8 cellular contexts compared by ENCODE assay signal in the genomic region with DNA sequence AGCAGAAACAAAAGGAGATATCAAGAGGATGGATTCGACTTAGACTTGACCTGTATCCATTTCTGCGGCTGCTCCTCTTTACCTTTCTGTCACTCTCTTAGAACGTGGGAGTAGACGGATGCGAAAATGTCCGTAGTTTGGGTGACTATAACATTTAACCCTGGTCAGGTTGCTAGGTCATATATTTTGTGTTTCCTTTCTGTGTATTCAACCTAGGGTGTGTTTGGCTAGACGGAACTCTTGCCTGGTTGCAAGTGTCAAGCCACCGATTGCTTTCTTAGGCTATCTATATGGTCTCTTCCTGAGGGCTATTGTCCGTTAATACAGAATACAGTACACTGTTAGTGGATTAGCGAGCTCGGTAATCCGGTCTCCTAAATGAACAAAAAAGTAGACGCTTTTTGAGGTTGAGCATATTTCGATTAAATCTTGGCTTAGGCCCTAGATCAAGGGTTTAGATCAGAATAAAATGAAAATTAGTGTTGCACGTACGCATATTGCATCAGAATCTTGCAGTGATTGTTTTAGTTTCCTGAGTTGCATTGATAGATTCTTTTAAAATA. TPM values are rescaled to one million over a fixed set of nuclear protein-coding genes. Genes with fewer than 3 reads are reported as not detected.
A peak's percentile ranks its signal among the peaks of the same experiment; 100 is the strongest.
DNase-seq lines count a peak whose midpoint lies in the region; ATAC-seq and TF ChIP-seq lines count a peak whose summit lies in the region.

No MANE protein-coding gene starts in this region.

- peaks cover 29% of the 10 kb centered on the region for H3K36me3 Mint-ChIP-seq in activated CD8-positive, alpha-beta T cell treated with anti-CD3 and anti-CD28 coated beads for 36 hours (ENCODE audit: low read depth)
- H3K36me3 Mint-ChIP-seq in stimulated activated memory B cell treated with anti-CD40 and anti-IgM and Interleukin-4, amounts not matched to agents 10 μg/mL and 1 μg/mL and 100 μg/mL, for 72 hours, result peaks cover 20% of the 10 kb centered on the region

- H3K27ac Mint-ChIP-seq in activated CD8-positive, alpha-beta T cell treated with anti-CD3 and anti-CD28 coated beads for 36 hours, result peak overlapping the region; percentile 93
- peak overlapping the region; percentile 90 for H3K27ac Mint-ChIP-seq in stimulated activated memory B cell treated with anti-CD40 and anti-IgM and Interleukin-4, amounts not matched to agents 10 μg/mL and 1 μg/mL and 100 μg/mL, for 72 hours

- H3K27me3 Mint-ChIP-seq in activated CD8-positive, alpha-beta T cell treated with anti-CD3 and anti-CD28 coated beads for 36 hours, result no peaks in the 10 kb centered on the region
- no peaks in the 10 kb centered on the region for H3K27me3 Mint-ChIP-seq in stimulated activated memory B cell treated with anti-CD40 and anti-IgM and Interleukin-4, amounts not matched to agents 10 μg/mL and 1 μg/mL and 100 μg/mL, for 72 hours

- H3K4me3 ChIP-seq in AG04450 (ENCODE audit: low read depth, low read length) (peak overlapping the region; percentile 91), HEK293 (ENCODE audit: low read depth, low read length) (peak overlapping the region; percentile 60), iPS-11a (ENCODE audit: low read depth, low read length) (peak overlapping the region; percentile 99)

- no peak for DNase-seq in AG04450 (ENCODE audit: low read depth, low spot score)
- no peak for DNase-seq in activated CD8-positive, alpha-beta T cell treated with anti-CD3 and anti-CD28 coated beads for 36 hours
- no peak for DNase-seq in NCI-H1930 (lab: John Stamatoyannopoulos, UW)
- DNase-seq in NCI-H1105 (lab: John Stamatoyannopoulos, UW), result no peak

- H3K27ac ChIP-seq in AG04450 (ENCODE audit: low read depth, low read length) (peak overlapping the region; percentile 24), HEK293 (ENCODE audit: extremely low read depth, low read depth, low read length) (peak overlapping the region; percentile 99)

- peak overlapping the region; percentile 87 for H3K4me3 Mint-ChIP-seq in activated CD8-positive, alpha-beta T cell treated with anti-CD3 and anti-CD28 coated beads for 36 hours
- peak overlapping the region; percentile 92 for H3K4me3 Mint-ChIP-seq in stimulated activated memory B cell treated with anti-CD40 and anti-IgM and Interleukin-4, amounts not matched to agents 10 μg/mL and 1 μg/mL and 100 μg/mL, for 72 hours

- POLR2A ChIA-PET in AG04450 (lab: Yijun Ruan, JAX) (interaction anchor here (1.3 kb wide), 1 partner anchor 523 kb away, joined by 4 read pairs; no protein-coding TSS in a partner anchor), HEK293 (lab: Yijun Ruan, JAX) (interaction anchor here (1.1 to 2.0 kb wide), 2 partner anchors 10 to 19 kb away, joined by 3 to 5 read pairs; no protein-coding TSS in a partner anchor)
- POLR2A ChIA-PET in activated CD8-positive, alpha-beta T cell treated with anti-CD3 and anti-CD28 coated beads for 36 hours (lab: Charles Lee), result interaction anchor here (1.1 to 3.9 kb wide), 4 partner anchors 46 to 227 kb away, joined by 3 to 28 read pairs (median 10); a partner anchor contains a TSS

- H3K36me3 ChIP-seq in HEK293 (ENCODE audit: control insufficient read depth in 2 of 2, insufficient read depth in 1 of 2, low read length in 2 of 2), result no peaks in the 10 kb centered on the region

- peaks cover 37% of the 10 kb centered on the region for H3K4me1 Mint-ChIP-seq in activated CD8-positive, alpha-beta T cell treated with anti-CD3 and anti-CD28 coated beads for 36 hours (ENCODE audit: low read depth)
- H3K4me1 Mint-ChIP-seq in stimulated activated memory B cell treated with anti-CD40 and anti-IgM and Interleukin-4, amounts not matched to agents 10 μg/mL and 1 μg/mL and 100 μg/mL, for 72 hours, result peaks cover 55% of the 10 kb centered on the region

- no peak for TF ChIP-seq CTCF in AG04450 (IDR thresholded peaks at IDR 0.05; ENCODE audit: low read depth, low read length)
- TF ChIP-seq CTCF in HEK293 (tag by site-specific recombination; IDR thresholded peaks at IDR 0.05), result no peak
- no peak for TF ChIP-seq CTCF in activated CD8-positive, alpha-beta T cell treated with anti-CD3 and anti-CD28 coated beads for 36 hours (IDR thresholded peaks at IDR 0.05)

- peaks cover 14% of the 10 kb centered on the region; the same call in 1 of the 2 replicates for H3K4me1 ChIP-seq in HEK293 (ENCODE audit: control insufficient read depth, insufficient read depth, low read length)

- CTCF ChIA-PET in AG04450 (lab: Charles Lee) (interaction anchor here (4.3 kb wide), 1 partner anchor 525 kb away, joined by 22 read pairs; no protein-coding TSS in a partner anchor), HEK293 (lab: Yijun Ruan, JAX) (no interaction called here)
- CTCF ChIA-PET in activated CD8-positive, alpha-beta T cell treated with anti-CD3 and anti-CD28 coated beads for 36 hours (lab: Charles Lee), result no interaction called here

- ATAC-seq in activated CD8-positive, alpha-beta T cell treated with anti-CD3 and anti-CD28 coated beads for 36 hours, result no peak
- no peak for ATAC-seq in stimulated activated memory B cell treated with anti-CD40 and anti-IgM and Interleukin-4, amounts not matched to agents 10 μg/mL and 1 μg/mL and 100 μg/mL, for 72 hours
- no peak for ATAC-seq in GM18867 (IDR thresholded peaks at IDR 0.05; ENCODE audit: unreplicated experiment)

- intact Hi-C loops in activated CD8-positive, alpha-beta T cell treated with anti-CD3 and anti-CD28 coated beads for 36 hours (cut with micrococcal nuclease), result loop anchor here (5.0 kb wide), 3 partner anchors 47 to 523 kb away; a partner anchor contains a TSS

- H3K9me3 ChIP-seq in AG04450 (ENCODE audit: control insufficient read depth, insufficient read depth, low read length) (no peaks in the 10 kb centered on the region), HEK293 (ENCODE audit: control insufficient read depth, insufficient read depth, low read depth, low read length) (no peaks in the 10 kb centered on the region)

- no peaks in the 10 kb centered on the region for H3K9me3 Mint-ChIP-seq in activated CD8-positive, alpha-beta T cell treated with anti-CD3 and anti-CD28 coated beads for 36 hours
- no peaks in the 10 kb centered on the region for H3K9me3 Mint-ChIP-seq in stimulated activated memory B cell treated with anti-CD40 and anti-IgM and Interleukin-4, amounts not matched to agents 10 μg/mL and 1 μg/mL and 100 μg/mL, for 72 hours

- H3K27me3 ChIP-seq in AG04450 (ENCODE audit: control insufficient read depth, insufficient read depth, low read length), result no peaks in the 10 kb centered on the region

TF ChIP-seq in HEK293, 187 proteins besides CTCF, POLR2A, EP300 and RAD21 (continues in another document):
- peak; percentile 65 for TF ChIP-seq GFI1B (tag by site-specific recombination; IDR thresholded peaks at IDR 0.05)
- TF ChIP-seq ZNF660 (tag by site-specific recombination; IDR thresholded peaks at IDR 0.05), result 0 out of 2 replicates have a peak, but pooled peaks have one; percentile 19
- no peak for TF ChIP-seq ZNF239 (tag by site-specific recombination; IDR thresholded peaks at IDR 0.05)
- TF ChIP-seq, protein P1, sequence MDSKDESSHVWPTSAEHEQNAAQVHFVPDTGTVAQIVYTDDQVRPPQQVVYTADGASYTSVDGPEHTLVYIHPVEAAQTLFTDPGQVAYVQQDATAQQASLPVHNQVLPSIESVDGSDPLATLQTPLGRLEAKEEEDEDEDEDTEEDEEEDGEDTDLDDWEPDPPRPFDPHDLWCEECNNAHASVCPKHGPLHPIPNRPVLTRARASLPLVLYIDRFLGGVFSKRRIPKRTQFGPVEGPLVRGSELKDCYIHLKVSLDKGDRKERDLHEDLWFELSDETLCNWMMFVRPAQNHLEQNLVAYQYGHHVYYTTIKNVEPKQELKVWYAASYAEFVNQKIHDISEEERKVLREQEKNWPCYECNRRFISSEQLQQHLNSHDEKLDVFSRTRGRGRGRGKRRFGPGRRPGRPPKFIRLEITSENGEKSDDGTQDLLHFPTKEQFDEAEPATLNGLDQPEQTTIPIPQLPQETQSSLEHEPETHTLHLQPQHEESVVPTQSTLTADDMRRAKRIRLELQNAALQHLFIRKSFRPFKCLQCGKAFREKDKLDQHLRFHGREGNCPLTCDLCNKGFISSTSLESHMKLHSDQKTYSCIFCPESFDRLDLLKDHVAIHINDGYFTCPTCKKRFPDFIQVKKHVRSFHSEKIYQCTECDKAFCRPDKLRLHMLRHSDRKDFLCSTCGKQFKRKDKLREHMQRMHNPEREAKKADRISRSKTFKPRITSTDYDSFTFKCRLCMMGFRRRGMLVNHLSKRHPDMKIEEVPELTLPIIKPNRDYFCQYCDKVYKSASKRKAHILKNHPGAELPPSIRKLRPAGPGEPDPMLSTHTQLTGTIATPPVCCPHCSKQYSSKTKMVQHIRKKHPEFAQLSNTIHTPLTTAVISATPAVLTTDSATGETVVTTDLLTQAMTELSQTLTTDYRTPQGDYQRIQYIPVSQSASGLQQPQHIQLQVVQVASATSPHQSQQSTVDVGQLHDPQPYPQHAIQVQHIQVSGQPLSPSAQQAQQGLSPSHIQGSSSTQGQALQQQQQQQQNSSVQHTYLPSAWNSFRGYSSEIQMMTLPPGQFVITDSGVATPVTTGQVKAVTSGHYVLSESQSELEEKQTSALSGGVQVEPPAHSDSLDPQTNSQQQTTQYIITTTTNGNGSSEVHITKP (tag by site-specific recombination; IDR thresholded peaks at IDR 0.05), result peak; percentile 38; the same call in 1 of the 2 replicates

RNA-seq across cellular contexts. Expression of a gene that starts 1.2 kb away (rescaled TPM):
- polyA plus RNA-seq in AG04450 (2011; rRNA removed), result 68.7 and 96.1 TPM in 2 replicates
- polyA minus RNA-seq in AG04450 (2011; rRNA and poly(A)+ RNA removed), result 84.4 and 169 TPM in 2 replicates
- 10 to 100 TPM; 48.9 to 51.8 TPM for total RNA-seq in activated CD8-positive, alpha-beta T cell treated with anti-CD3 and anti-CD28 coated beads for 36 hours

RNA-seq across cellular contexts. Expression of a gene that starts 1.2 kb away (rescaled TPM):
- 0.51 and 0.58 TPM in 2 replicates for polyA plus RNA-seq in AG04450 (2011; rRNA removed)
- 0.74 and 1.4 TPM in 2 replicates for polyA minus RNA-seq in AG04450 (2011; rRNA and poly(A)+ RNA removed)
- total RNA-seq in activated CD8-positive, alpha-beta T cell treated with anti-CD3 and anti-CD28 coated beads for 36 hours, result under 1 TPM; 0.43 to 0.61 TPM

RNA-seq across cellular contexts. Expression of a gene that starts 46.6 kb away (rescaled TPM):
- 31.3 and 43.7 TPM in 2 replicates for polyA plus RNA-seq in AG04450 (2011; rRNA removed)
- polyA minus RNA-seq in AG04450 (2011; rRNA and poly(A)+ RNA removed), result 15.3 and 32.2 TPM in 2 replicates
- 10 to 100 TPM; 43.8 to 49.3 TPM for total RNA-seq in activated CD8-positive, alpha-beta T cell treated with anti-CD3 and anti-CD28 coated beads for 36 hours
